8 cellular contexts compared by ENCODE assay signal in the genomic region with DNA sequence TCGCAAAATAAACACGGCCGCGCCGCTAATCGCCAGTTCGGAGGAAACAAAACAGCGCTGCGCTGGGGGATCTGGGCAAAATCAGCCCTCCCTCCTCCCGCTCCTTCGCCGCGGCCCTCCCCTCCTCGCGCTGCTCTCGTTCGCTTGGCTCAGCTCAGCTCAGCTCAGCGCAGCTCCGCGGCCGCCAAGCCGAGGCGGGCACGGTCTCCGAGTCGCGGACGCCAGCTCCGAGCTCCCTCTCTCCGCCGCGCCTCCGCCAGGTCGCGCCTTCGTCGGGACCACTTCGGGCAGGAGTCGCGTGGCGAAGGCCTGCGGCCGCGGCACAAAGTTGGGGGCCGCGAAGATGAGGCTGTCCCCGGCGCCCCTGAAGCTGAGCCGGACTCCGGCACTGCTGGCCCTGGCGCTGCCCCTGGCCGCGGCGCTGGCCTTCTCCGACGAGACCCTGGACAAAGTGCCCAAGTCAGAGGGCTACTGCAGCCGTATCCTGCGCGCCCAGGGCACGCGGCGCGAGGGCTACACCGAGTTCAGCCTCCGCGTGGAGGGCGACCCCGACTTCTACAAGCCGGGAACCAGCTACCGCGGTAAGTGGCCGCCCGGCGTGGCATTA. TPM values are rescaled to one million over a fixed set of nuclear protein-coding genes. Genes with fewer than 3 reads are reported as not detected.
DNase-seq lines count a peak whose midpoint lies in the region; ATAC-seq and TF ChIP-seq lines count a peak whose summit lies in the region.

TSS of gene SPON1 (plus strand) at position 162 of the 607 bp plus-strand sequence. CDS start at position 344, 182 bp downstream.

- ATAC-seq in gastroesophageal sphincter (peak; percentile 71), GM19463 (IDR thresholded peaks at IDR 0.05; ENCODE audit: unreplicated experiment) (no peak)

- H3K27ac ChIP-seq in gastroesophageal sphincter = peak within 1 kb of the TSS; percentile 0 to 70 (median 56)
- H3K27ac ChIP-seq in ovary = peak within 1 kb of the TSS; percentile 54 to 59

- H3K9me3 Mint-ChIP-seq in activated T-helper 1 cell treated with anti-CD3 and anti-CD28 coated beads, Interleukin-12 subunit alpha, Interleukin-12 subunit beta, Interleukin-2, Interleukin-4 antibody, amounts not matched to agents 30 ng/mL and 10 ng/mL and 1 ng/mL, durations not matched to agents 14 hours and 24 hours and 36 hours = no peaks in the 10 kb centered on the region

- DNase-seq in DMS153 (lab: John Stamatoyannopoulos, UW) (peak; percentile 25), DMS153 treated with DMSO at 0.1 percent for 48 hours (lab: John Stamatoyannopoulos, UW; ENCODE audit: unreplicated experiment) (no peak), ovary (peak; percentile 33 to 75 (median 68)), NCI-H1694 (lab: John Stamatoyannopoulos, UW) (no peak), NCI-H2107 treated with DMSO at 0.1 percent for 48 hours (lab: John Stamatoyannopoulos, UW; ENCODE audit: unreplicated experiment) (no peak)
- DNase-seq in activated T-helper 1 cell treated with anti-CD3 and anti-CD28 coated beads, Interleukin-12 subunit alpha, Interleukin-12 subunit beta, Interleukin-2, Interleukin-4 antibody, amounts not matched to agents 30 ng/mL and 10 ng/mL and 1 ng/mL, durations not matched to agents 14 hours and 24 hours and 36 hours (ENCODE audit: low spot score) = peak; percentile 13

- peaks cover 40% of the 10 kb centered on the region for H3K27me3 ChIP-seq in gastroesophageal sphincter
- no peaks in the 10 kb centered on the region for H3K27me3 ChIP-seq in ovary

- no peak for TF ChIP-seq EP300 in gastroesophageal sphincter (IDR thresholded peaks at IDR 0.05)
- TF ChIP-seq EP300 in ovary (IDR thresholded peaks at IDR 0.05) = no peak

- H3K9me3 ChIP-seq in gastroesophageal sphincter = no peaks in the 10 kb centered on the region
- no peaks in the 10 kb centered on the region for H3K9me3 ChIP-seq in ovary

- WGBS in gastroesophageal sphincter (ENCODE audit: low coverage in 1 of 2), 2 donors = no CpG with 5 or more reads among the region's 74 CpGs
- 0 to 1% (median 1%) methylated on average over 37 to 74 of the region's 74 CpGs for WGBS in ovary, 3 donors

- H3K27ac Mint-ChIP-seq in activated T-helper 1 cell treated with anti-CD3 and anti-CD28 coated beads, Interleukin-12 subunit alpha, Interleukin-12 subunit beta, Interleukin-2, Interleukin-4 antibody, amounts not matched to agents 30 ng/mL and 10 ng/mL and 1 ng/mL, durations not matched to agents 14 hours and 24 hours and 36 hours = no peak within 1 kb of the TSS

- intact Hi-C loops in activated T-helper 1 cell treated with anti-CD3 and anti-CD28 coated beads, Interleukin-12 subunit alpha, Interleukin-12 subunit beta, Interleukin-2, Interleukin-4 antibody, amounts not matched to agents 30 ng/mL and 10 ng/mL and 1 ng/mL, durations not matched to agents 14 hours and 24 hours and 36 hours (cut with micrococcal nuclease) = no loop called here
- intact Hi-C loops in ovary (cut with DNase I) = loop anchor here in 1 of 4 donors (10.0 kb wide), 1 partner anchor 62 kb away; no protein-coding TSS in a partner anchor

- H3K36me3 ChIP-seq in gastroesophageal sphincter = no peaks in the 10 kb centered on the region
- H3K36me3 ChIP-seq in ovary = no peaks in the 10 kb centered on the region

- H3K4me3 ChIP-seq in gastroesophageal sphincter (peak within 1 kb of the TSS; percentile 42 to 58), ovary (peak within 1 kb of the TSS; percentile 53)

- peak within 1 kb of the TSS; percentile 30 for H3K4me3 Mint-ChIP-seq in activated T-helper 1 cell treated with anti-CD3 and anti-CD28 coated beads, Interleukin-12 subunit alpha, Interleukin-12 subunit beta, Interleukin-2, Interleukin-4 antibody, amounts not matched to agents 30 ng/mL and 10 ng/mL and 1 ng/mL, durations not matched to agents 14 hours and 24 hours and 36 hours

- H3K4me1 ChIP-seq in gastroesophageal sphincter (peaks cover 0 to 52% (median 16%) of the 10 kb centered on the region in 3 donors), ovary (ENCODE audit: insufficient read depth) (peaks cover 2% of the 10 kb centered on the region)

- H3K36me3 Mint-ChIP-seq in activated T-helper 1 cell treated with anti-CD3 and anti-CD28 coated beads, Interleukin-12 subunit alpha, Interleukin-12 subunit beta, Interleukin-2, Interleukin-4 antibody, amounts not matched to agents 30 ng/mL and 10 ng/mL and 1 ng/mL, durations not matched to agents 14 hours and 24 hours and 36 hours (ENCODE audit: low read depth) = peaks cover 2% of the 10 kb centered on the region

- H3K27me3 Mint-ChIP-seq in activated T-helper 1 cell treated with anti-CD3 and anti-CD28 coated beads, Interleukin-12 subunit alpha, Interleukin-12 subunit beta, Interleukin-2, Interleukin-4 antibody, amounts not matched to agents 30 ng/mL and 10 ng/mL and 1 ng/mL, durations not matched to agents 14 hours and 24 hours and 36 hours (ENCODE audit: insufficient read depth) = peaks cover 74% of the 10 kb centered on the region

- H3K4me1 Mint-ChIP-seq in activated T-helper 1 cell treated with anti-CD3 and anti-CD28 coated beads, Interleukin-12 subunit alpha, Interleukin-12 subunit beta, Interleukin-2, Interleukin-4 antibody, amounts not matched to agents 30 ng/mL and 10 ng/mL and 1 ng/mL, durations not matched to agents 14 hours and 24 hours and 36 hours (ENCODE audit: low read depth) = peaks cover 5% of the 10 kb centered on the region

- peak in 1 of 4 experiments; percentile 5 for TF ChIP-seq CTCF in gastroesophageal sphincter (IDR thresholded peaks at IDR 0.05)
- TF ChIP-seq CTCF in ovary (IDR thresholded peaks at IDR 0.05) = peak in 1 of 3 donors; percentile 17

- TF ChIP-seq POLR2A in gastroesophageal sphincter (IDR thresholded peaks at IDR 0.05) = peak; percentile 24 to 30
- no peak for TF ChIP-seq POLR2A in ovary (IDR thresholded peaks at IDR 0.05)

RNA-seq across cellular contexts. Expression of gene SPON1, which starts in this region (rescaled TPM):
- total RNA-seq in activated T-helper 1 cell treated with anti-CD3 and anti-CD28 coated beads, Interleukin-12 subunit alpha, Interleukin-12 subunit beta, Interleukin-2, Interleukin-4 antibody, amounts not matched to agents 30 ng/mL and 10 ng/mL and 1 ng/mL, durations not matched to agents 14 hours and 24 hours and 36 hours = 0.20 and 0.29 TPM in 2 replicates
- total RNA-seq in gastroesophageal sphincter (100 to 1,000 TPM in 1 of 4 donors, 10 to 100 TPM in 3; 11.0 to 121 (median 64.6) TPM), ovary (100 to 1,000 TPM in 3 of 7 donors, 10 to 100 TPM in 4; 11.9 to 112 (median 56.4) TPM)
- polyA plus RNA-seq in ovary = 10 to 100 TPM; 18.5 to 69.8 TPM

Comparison
In these comparisons a context has a peak if more than half of its experiments do, and no peak if none do; other contexts are left out.
1. DNase-seq: peak in DMS153 (single experiment) and ovary (5 of 5); none in DMS153 treated with DMSO at 0.1 percent for 48 hours (single experiment), NCI-H1694 (single experiment) and NCI-H2107 treated with DMSO at 0.1 percent for 48 hours (single experiment).
2. Peak in DNase-seq in activated T-helper 1 cell treated with anti-CD3 and anti-CD28 coated beads, Interleukin-12 subunit alpha, Interleukin-12 subunit beta, Interleukin-2, Interleukin-4 antibody, amounts not matched to agents 30 ng/mL and 10 ng/mL and 1 ng/mL, durations not matched to agents 14 hours and 24 hours and 36 hours; RNA of the gene not detected or under 1 TPM.